Comparison of ENCODE assay signal across 10 cellular contexts in genomic region chr9:12554636-12555035, GRCh38.
A peak's percentile ranks its signal among the peaks of the same experiment; 100 is the strongest.
DNase-seq lines count a peak whose midpoint lies in the region; ATAC-seq, FAIRE-seq and TF ChIP-seq lines count a peak whose summit lies in the region.
"Had no signal": no experiment of that assay in that cellular context is flagged by ENCODE, and none has a peak within 500 bp of the region (broad histone marks: within the 10 kb centered on the region; RNA-seq: fewer than 3 reads in every experiment).

No MANE protein-coding gene starts in this region.

- H3K4me3 ChIP-seq in WERI-Rb-1 (ENCODE audit: low read depth, low read length) (no peak overlapping the region), keratinocyte (ENCODE audit: control insufficient read depth in 2 of 3, extremely low read depth in 1 of 3, insufficient read depth in 2 of 3, low read depth in 1 of 3, low read length in 3 of 3) (no peak overlapping the region), vagina (no peak overlapping the region), small intestine (ENCODE audit: low read depth in 1 of 2, low read length in 2 of 2) (no peak overlapping the region)

- no peaks in the 10 kb centered on the region for H3K27me3 Mint-ChIP-seq in activated CD8-positive, alpha-beta T cell treated with anti-CD3 and anti-CD28 coated beads for 36 hours

- DNase-seq in DMS 273 (lab: John Stamatoyannopoulos, UW; ENCODE audit: unreplicated experiment) (peak; percentile 30), WERI-Rb-1 (peak; percentile 46), keratinocyte (ENCODE audit: low read depth, low spot score) (no peak), NCI-H510A treated with DMSO at 0.1 percent for 48 hours (lab: John Stamatoyannopoulos, UW) (no peak), vagina (ENCODE audit: extremely low spot score in 2 of 2) (no peak), small intestine (no peak)
- no peak for DNase-seq in activated CD8-positive, alpha-beta T cell treated with anti-CD3 and anti-CD28 coated beads for 36 hours
- DNase-seq: NCI-H1105 treated with DMSO at 0.1 percent for 48 hours had no signal

- no peak for TF ChIP-seq POLR2A in vagina (IDR thresholded peaks at IDR 0.05)

- 52 to 59% (median 55%) methylated on average over 5 of the region's 5 CpGs for WGBS in small intestine, 3 donors

- no peak overlapping the region for H3K9ac ChIP-seq in keratinocyte (ENCODE audit: control insufficient read depth, extremely low read depth, insufficient read depth, low read length)
- H3K9ac ChIP-seq: parathyroid adenoma had no signal

- no peaks in the 10 kb centered on the region for H3K9me1 ChIP-seq in keratinocyte (ENCODE audit: control insufficient read depth, extremely low read depth, insufficient read depth, low read length)

- H3K4me2 ChIP-seq in keratinocyte (ENCODE audit: control insufficient read depth, extremely low read depth, insufficient read depth, low read depth, low read length) = no peak overlapping the region

- H3K9me3 ChIP-seq in WERI-Rb-1 (ENCODE audit: severe bottlenecking) (no peaks in the 10 kb centered on the region), keratinocyte (ENCODE audit: control insufficient read depth, low read depth, low read length) (no peaks in the 10 kb centered on the region), vagina (no peaks in the 10 kb centered on the region), small intestine (ENCODE audit: control insufficient read depth, low read depth) (no peaks in the 10 kb centered on the region)

- FAIRE-seq in keratinocyte (lab: Jason Lieb, UNC) (no peak), small intestine (lab: Jason Lieb, UNC) (no peak)

- H3K4me1 ChIP-seq in keratinocyte (ENCODE audit: control insufficient read depth, extremely low read depth, insufficient read depth, low read length) (no peaks in the 10 kb centered on the region), vagina (no peaks in the 10 kb centered on the region), small intestine (ENCODE audit: control insufficient read depth in 2 of 2, insufficient read depth in 1 of 2, low read depth in 1 of 2, low read length in 1 of 2) (no peaks in the 10 kb centered on the region)
- H3K4me1 ChIP-seq: parathyroid adenoma had no signal

- H3K27ac ChIP-seq in WERI-Rb-1 (no peak overlapping the region), keratinocyte (ENCODE audit: control insufficient read depth, insufficient read depth, low read length) (no peak overlapping the region), vagina (no peak overlapping the region), small intestine (ENCODE audit: low read depth in 1 of 2, low read length in 1 of 2) (no peak overlapping the region)
- H3K27ac ChIP-seq: parathyroid adenoma had no signal

- no peak overlapping the region for H3K27ac Mint-ChIP-seq in activated CD8-positive, alpha-beta T cell treated with anti-CD3 and anti-CD28 coated beads for 36 hours

- POLR2A ChIA-PET in activated CD8-positive, alpha-beta T cell treated with anti-CD3 and anti-CD28 coated beads for 36 hours (lab: Charles Lee) = no interaction called here

- H3K9me3 Mint-ChIP-seq in activated CD8-positive, alpha-beta T cell treated with anti-CD3 and anti-CD28 coated beads for 36 hours = peaks cover 9% of the 10 kb centered on the region

- H4K20me1 ChIP-seq in keratinocyte (ENCODE audit: control insufficient read depth, extremely low read depth, insufficient read depth, low read length) = no peaks in the 10 kb centered on the region

- dilution Hi-C loops in keratinocyte (cut with MboI; ENCODE audit: extremely low pct_ligation_motif_present, low sequenced_read_pairs) = no loop called here

- CTCF ChIA-PET in activated CD8-positive, alpha-beta T cell treated with anti-CD3 and anti-CD28 coated beads for 36 hours (lab: Charles Lee) = no interaction called here

- H3K36me3 Mint-ChIP-seq in activated CD8-positive, alpha-beta T cell treated with anti-CD3 and anti-CD28 coated beads for 36 hours (ENCODE audit: low read depth) = no peaks in the 10 kb centered on the region

- H3K27me3 ChIP-seq in WERI-Rb-1 (ENCODE audit: insufficient read depth, low read depth, severe bottlenecking) (no peaks in the 10 kb centered on the region), keratinocyte (ENCODE audit: control insufficient read depth, extremely low read depth, insufficient read depth, low read length) (no peaks in the 10 kb centered on the region), vagina (no peaks in the 10 kb centered on the region), small intestine (ENCODE audit: control insufficient read depth in 2 of 2, insufficient read depth in 2 of 2, low read length in 2 of 2) (no peaks in the 10 kb centered on the region)

- H2AFZ ChIP-seq in keratinocyte (ENCODE audit: control insufficient read depth, low read length) = no peak overlapping the region
- H2AFZ ChIP-seq: parathyroid adenoma had no signal

- H3K4me3 Mint-ChIP-seq in activated CD8-positive, alpha-beta T cell treated with anti-CD3 and anti-CD28 coated beads for 36 hours = no peak overlapping the region

- H3K36me3 ChIP-seq in WERI-Rb-1 (no peaks in the 10 kb centered on the region), keratinocyte (ENCODE audit: control insufficient read depth in 2 of 2, extremely low read depth in 1 of 2, insufficient read depth in 2 of 2, low read length in 2 of 2) (no peaks in the 10 kb centered on the region), vagina (no peaks in the 10 kb centered on the region), small intestine (ENCODE audit: control insufficient read depth in 2 of 2, insufficient read depth in 2 of 2, low read length in 2 of 2) (no peaks in the 10 kb centered on the region)

- H3K4me1 Mint-ChIP-seq in activated CD8-positive, alpha-beta T cell treated with anti-CD3 and anti-CD28 coated beads for 36 hours (ENCODE audit: low read depth) = no peaks in the 10 kb centered on the region

- TF ChIP-seq CTCF in LNCAP (IDR thresholded peaks at IDR 0.05) = peak; percentile 49; the same call in 1 of the 2 replicates
- TF ChIP-seq CTCF in WERI-Rb-1 (IDR thresholded peaks at IDR 0.05; ENCODE audit: low read depth, low read length) = peak; percentile 60
- peak in 2 of 3 experiments; percentile 11 to 53 for TF ChIP-seq CTCF in keratinocyte (optimal IDR thresholded peaks at IDR 0.05 in 1 of 3, IDR thresholded peaks at IDR 0.05 in 1 of 3, conservative IDR thresholded peaks at IDR 0.05 in 1 of 3; ENCODE audit: extremely low read depth in 1 of 3, insufficient read depth in 2 of 3, low read length in 3 of 3)
- no peak for TF ChIP-seq CTCF in activated CD8-positive, alpha-beta T cell treated with anti-CD3 and anti-CD28 coated beads for 36 hours (IDR thresholded peaks at IDR 0.05)
- no peak for TF ChIP-seq CTCF in vagina (IDR thresholded peaks at IDR 0.05)

- ATAC-seq in activated CD8-positive, alpha-beta T cell treated with anti-CD3 and anti-CD28 coated beads for 36 hours = no peak

- intact Hi-C loops in activated CD8-positive, alpha-beta T cell treated with anti-CD3 and anti-CD28 coated beads for 36 hours (cut with micrococcal nuclease) = no loop called here
- intact Hi-C loops in vagina (cut with DNase I) = no loop called here

- no peaks in the 10 kb centered on the region for H3K79me2 ChIP-seq in keratinocyte (ENCODE audit: control insufficient read depth, insufficient read depth, low read length)
- H3K79me2 ChIP-seq: parathyroid adenoma had no signal

Comparison
In these comparisons a context has a peak if more than half of its experiments do, and no peak if none do; other contexts are left out.
1. DNase-seq: peak in DMS 273 (single experiment) and WERI-Rb-1 (single experiment); none in keratinocyte (single experiment), NCI-H510A treated with DMSO at 0.1 percent for 48 hours (single experiment), activated CD8-positive, alpha-beta T cell treated with anti-CD3 and anti-CD28 coated beads for 36 hours (single experiment), vagina (0 of 2) and small intestine (single experiment).
2. CTCF ChIP-seq: peak in LNCAP (single experiment), WERI-Rb-1 (single experiment) and keratinocyte (2 of 3); none in activated CD8-positive, alpha-beta T cell treated with anti-CD3 and anti-CD28 coated beads for 36 hours (single experiment) and vagina (0 of 3).